1 cellular context compared by ENCODE assay signal in genomic region chr15:88403461-88403860, GRCh38.
TF ChIP-seq lines count a peak whose summit lies in the region.

No MANE protein-coding gene starts in this region.

TF ChIP-seq in H1, 55 proteins besides CTCF, POLR2A, EP300 and RAD21 (continued from another document):
- TF ChIP-seq EGR1 (IDR thresholded peaks at IDR 0.05; ENCODE audit: borderline replicate concordance, low read depth, low read length) (no peak), JUN (IDR thresholded peaks at IDR 0.05; ENCODE audit: low read depth, low read length) (no peak), ZNF274 (IDR thresholded peaks at IDR 0.05; ENCODE audit: borderline replicate concordance, extremely low read depth, low read length) (no peak), CEBPB (IDR thresholded peaks at IDR 0.05; ENCODE audit: low read depth, low read length) (no peak), BCL11A (IDR thresholded peaks at IDR 0.05; ENCODE audit: low read depth in 2 of 2, low read length in 2 of 2) (no peak), RFX5 (IDR thresholded peaks at IDR 0.05; ENCODE audit: borderline replicate concordance, low read depth, low read length) (no peak), NANOG (IDR thresholded peaks at IDR 0.05; ENCODE audit: insufficient read depth, low read depth, low read length, poor library complexity, severe bottlenecking) (no peak), MAX (IDR thresholded peaks at IDR 0.05) (no peak), SIX5 (IDR thresholded peaks at IDR 0.05; ENCODE audit: low read depth, low read length) (no peak), ATF2 (IDR thresholded peaks at IDR 0.05; ENCODE audit: low read length) (no peak), FOSL1 (IDR thresholded peaks at IDR 0.05; ENCODE audit: insufficient read depth, low read depth, low read length) (no peak), USF2 (IDR thresholded peaks at IDR 0.05; ENCODE audit: low read length) (no peak)
